Comparison of ENCODE assay signal across 8 cellular contexts in genomic region chr11:3580487-3581388, GRCh38.
DNase-seq lines count a peak whose midpoint lies in the region; ATAC-seq and TF ChIP-seq lines count a peak whose summit lies in the region.
"Not testable (repeated sequence)": the region's sequence is repeated elsewhere in the genome, so short reads cannot be mapped to it uniquely, and the experiment has no call there.

No MANE protein-coding gene starts in this region.

- BruUV-seq in PC-3 (replicated peaks; lab: Mats Ljungman, UMichigan): not testable (repeated sequence)

- peaks cover 22 to 41% of the 10 kb centered on the region in 2 donors for H3K27me3 Mint-ChIP-seq in CD8-positive, alpha-beta memory T cell
- H3K27me3 Mint-ChIP-seq in activated CD4-positive, alpha-beta memory T cell treated with anti-CD3 and anti-CD28 coated beads, Interleukin-2, amount 10 ng/mL, durations not matched to agents 7 days and 5 days: peaks cover 36% of the 10 kb centered on the region
- peaks cover 66% of the 10 kb centered on the region for H3K27me3 Mint-ChIP-seq in stimulated activated memory B cell treated with anti-CD40 and anti-IgM and Interleukin-4, amounts not matched to agents 10 μg/mL and 1 μg/mL and 100 μg/mL, for 72 hours

- H2AFZ ChIP-seq in PC-3 (ENCODE audit: low read length): not testable (repeated sequence)

- peak; percentile 44 to 65 (median 52) for DNase-seq in CD8-positive, alpha-beta memory T cell
- DNase-seq in PC-3 (peak; percentile 56), cardiac fibroblast (ENCODE audit: low read depth in 2 of 2) (peak; percentile 12 to 14), posterior cingulate gyrus (peak in 9 of 10 donors; percentile 10 to 86 (median 38))
- peak; percentile 59 for DNase-seq in activated CD4-positive, alpha-beta memory T cell treated with anti-CD3 and anti-CD28 coated beads, Interleukin-2, amount 10 ng/mL, durations not matched to agents 7 days and 5 days

- intact Hi-C loops in PC-3 (cut with micrococcal nuclease): not testable (repeated sequence)
- intact Hi-C loops in posterior cingulate gyrus (cut with DNase I): loop anchor here (10.0 kb wide), 1 partner anchor 126 kb away; no protein-coding TSS in a partner anchor

- H3K79me2 ChIP-seq in PC-3 (ENCODE audit: low read length): not testable (repeated sequence)

- H3K4me1 ChIP-seq in CD8-positive, alpha-beta memory T cell (ENCODE audit: insufficient read depth, low read length); HUES64 (ENCODE audit: insufficient read depth, low read length); PC-3 (ENCODE audit: insufficient read depth, low read length): not testable (repeated sequence)

- H3K9me3 ChIP-seq in CD8-positive, alpha-beta memory T cell (ENCODE audit: low read length); HUES64 (ENCODE audit: insufficient read depth, low read depth, low read length); PC-3 (ENCODE audit: low read length): not testable (repeated sequence)

- H3K4me2 ChIP-seq in PC-3 (ENCODE audit: low read length): peak overlapping the region; percentile 66

- POLR2A ChIA-PET in CD8-positive, alpha-beta memory T cell (lab: Charles Lee); PC-3 (lab: Charles Lee; ENCODE audit: unreplicated experiment); activated CD4-positive, alpha-beta memory T cell treated with anti-CD3 and anti-CD28 coated beads, Interleukin-2, amount 10 ng/mL, durations not matched to agents 7 days and 5 days (lab: Charles Lee): not testable (repeated sequence)

- H3K36me3 Mint-ChIP-seq in CD8-positive, alpha-beta memory T cell; activated CD4-positive, alpha-beta memory T cell treated with anti-CD3 and anti-CD28 coated beads, Interleukin-2, amount 10 ng/mL, durations not matched to agents 7 days and 5 days (ENCODE audit: low read depth); stimulated activated memory B cell treated with anti-CD40 and anti-IgM and Interleukin-4, amounts not matched to agents 10 μg/mL and 1 μg/mL and 100 μg/mL, for 72 hours: not testable (repeated sequence)

- H3K9ac ChIP-seq in HUES64 (ENCODE audit: low read depth, low read length): peak overlapping the region; percentile 44; the same call in 1 of the 2 replicates
- not testable (repeated sequence) for H3K9ac ChIP-seq in PC-3 (ENCODE audit: low read length)

- H3K27ac Mint-ChIP-seq in CD8-positive, alpha-beta memory T cell: peak overlapping the region in 1 of 8 donors; percentile 63
- not testable (repeated sequence) for H3K27ac Mint-ChIP-seq in activated CD4-positive, alpha-beta memory T cell treated with anti-CD3 and anti-CD28 coated beads, Interleukin-2, amount 10 ng/mL, durations not matched to agents 7 days and 5 days; stimulated activated memory B cell treated with anti-CD40 and anti-IgM and Interleukin-4, amounts not matched to agents 10 μg/mL and 1 μg/mL and 100 μg/mL, for 72 hours

- not testable (repeated sequence) for H3K4me3 ChIP-seq in CD8-positive, alpha-beta memory T cell (ENCODE audit: low read length)
- H3K4me3 ChIP-seq in HUES64 (ENCODE audit: low read length) (peak overlapping the region; percentile 57), PC-3 (ENCODE audit: low read length) (peak overlapping the region; percentile 42; the same call in 1 of the 2 replicates), cardiac fibroblast (replicated peaks in 1 of 2; ENCODE audit: low read depth in 2 of 2, low read length in 2 of 2) (peak overlapping the region; percentile 24 to 28), iPS-11a (ENCODE audit: low read depth, low read length) (peak overlapping the region; percentile 13)

- not testable (repeated sequence) for H3F3A ChIP-seq in PC-3 (ENCODE audit: low read length, unreplicated experiment)

- peak; percentile 71; the same call in 1 of the 2 replicates for ATAC-seq in PC-3
- not testable (repeated sequence) for ATAC-seq in stimulated activated memory B cell treated with anti-CD40 and anti-IgM and Interleukin-4, amounts not matched to agents 10 μg/mL and 1 μg/mL and 100 μg/mL, for 72 hours

- H3K9me3 Mint-ChIP-seq in CD8-positive, alpha-beta memory T cell; activated CD4-positive, alpha-beta memory T cell treated with anti-CD3 and anti-CD28 coated beads, Interleukin-2, amount 10 ng/mL, durations not matched to agents 7 days and 5 days; stimulated activated memory B cell treated with anti-CD40 and anti-IgM and Interleukin-4, amounts not matched to agents 10 μg/mL and 1 μg/mL and 100 μg/mL, for 72 hours: not testable (repeated sequence)

- H3K4me1 Mint-ChIP-seq in CD8-positive, alpha-beta memory T cell: peaks cover 5 to 10% (median 7%) of the 10 kb centered on the region in 3 donors
- peaks cover 10% of the 10 kb centered on the region for H3K4me1 Mint-ChIP-seq in activated CD4-positive, alpha-beta memory T cell treated with anti-CD3 and anti-CD28 coated beads, Interleukin-2, amount 10 ng/mL, durations not matched to agents 7 days and 5 days
- peaks cover 15% of the 10 kb centered on the region for H3K4me1 Mint-ChIP-seq in stimulated activated memory B cell treated with anti-CD40 and anti-IgM and Interleukin-4, amounts not matched to agents 10 μg/mL and 1 μg/mL and 100 μg/mL, for 72 hours

- TF ChIP-seq CTCF in PC-3 (conservative IDR thresholded peaks at IDR 0.05; ENCODE audit: low read depth, low read length): peak; percentile 38
- TF ChIP-seq CTCF in cardiac fibroblast (IDR thresholded peaks at IDR 0.05; ENCODE audit: low read depth, low read length): not testable (repeated sequence)

- CTCF ChIA-PET in CD8-positive, alpha-beta memory T cell (lab: Charles Lee): interaction anchor here (0.7 to 0.8 kb wide), 3 partner anchors 8 to 91 kb away, joined by 3 to 4 read pairs (median 3); no protein-coding TSS in a partner anchor
- CTCF ChIA-PET in PC-3 (lab: Charles Lee): not testable (repeated sequence)
- CTCF ChIA-PET in activated CD4-positive, alpha-beta memory T cell treated with anti-CD3 and anti-CD28 coated beads, Interleukin-2, amount 10 ng/mL, durations not matched to agents 7 days and 5 days (lab: Charles Lee): interaction anchor here (0.8 to 1.2 kb wide), 2 partner anchors 91 to 92 kb away, joined by 3 to 4 read pairs; no protein-coding TSS in a partner anchor

- H3K36me3 ChIP-seq in CD8-positive, alpha-beta memory T cell (ENCODE audit: insufficient read depth, low read length); HUES64 (ENCODE audit: insufficient read depth, low read length); PC-3 (ENCODE audit: low read depth, low read length): not testable (repeated sequence)

- H3K27ac ChIP-seq in CD8-positive, alpha-beta memory T cell (ENCODE audit: low read depth, low read length); HUES64 (ENCODE audit: low read depth, low read length); PC-3 (ENCODE audit: low read length): not testable (repeated sequence)

- H3K9me2 ChIP-seq in PC-3 (replicated peaks; ENCODE audit: low read length): not testable (repeated sequence)

- not testable (repeated sequence) for H3K27me3 ChIP-seq in CD8-positive, alpha-beta memory T cell (ENCODE audit: insufficient read depth, low read length, poor library complexity, severe bottlenecking); PC-3 (ENCODE audit: low read length)
- H3K27me3 ChIP-seq in HUES64 (ENCODE audit: insufficient read depth, low read length): peaks cover 31% of the 10 kb centered on the region

- WGBS in HUES64: under 1% methylated on average over 92 of the region's 92 CpGs

- H4K20me1 ChIP-seq in PC-3 (ENCODE audit: low read length): not testable (repeated sequence)

- peak overlapping the region in 5 of 7 donors; percentile 53 to 82 (median 66) for H3K4me3 Mint-ChIP-seq in CD8-positive, alpha-beta memory T cell
- peak overlapping the region; percentile 54 for H3K4me3 Mint-ChIP-seq in activated CD4-positive, alpha-beta memory T cell treated with anti-CD3 and anti-CD28 coated beads, Interleukin-2, amount 10 ng/mL, durations not matched to agents 7 days and 5 days
- peak overlapping the region; percentile 66 for H3K4me3 Mint-ChIP-seq in stimulated activated memory B cell treated with anti-CD40 and anti-IgM and Interleukin-4, amounts not matched to agents 10 μg/mL and 1 μg/mL and 100 μg/mL, for 72 hours
